ENCODE assay signal across 18 cellular contexts in the genomic region with DNA sequence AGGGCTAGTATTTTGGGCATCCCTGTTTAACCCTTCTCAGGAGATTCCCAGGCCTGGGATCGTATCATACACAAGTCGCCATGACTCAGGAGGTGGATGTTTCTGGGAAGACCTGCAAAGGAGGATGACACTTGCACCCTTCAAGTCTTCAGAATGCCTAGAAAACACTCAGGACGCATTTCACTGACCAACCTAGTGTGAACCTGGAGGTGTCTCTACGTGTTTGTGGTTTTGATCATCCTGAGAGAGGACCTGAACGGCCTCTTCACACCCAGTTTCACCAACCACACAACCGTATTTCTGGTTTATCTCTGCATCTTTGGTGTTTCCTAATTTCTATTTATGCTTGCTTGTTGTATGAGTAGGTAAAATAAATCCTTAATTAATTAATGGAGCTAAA. TPM values are rescaled to one million over a fixed set of nuclear protein-coding genes. Genes with fewer than 3 reads are reported as not detected.
A peak's percentile ranks its signal among the peaks of the same experiment; 100 is the strongest.
DNase-seq lines count a peak whose midpoint lies in the region; TF ChIP-seq lines count a peak whose summit lies in the region.
"Had no signal": no experiment of that assay in that cellular context is flagged by ENCODE, and none has a peak within 500 bp of the region (broad histone marks: within the 10 kb centered on the region; RNA-seq: fewer than 3 reads in every experiment).

No MANE protein-coding gene starts in this region.

- no peaks in the 10 kb centered on the region for H3K9me3 ChIP-seq in SU-DHL-6 (ENCODE audit: insufficient read depth, low read length)
- no peaks in the 10 kb centered on the region for H3K9me3 ChIP-seq in BE2C
- H3K9me3 ChIP-seq in left ventricle myocardium inferior (replicated peaks): no peaks in the 10 kb centered on the region

- H3K9me3 Mint-ChIP-seq in immature natural killer cell: no peaks in the 10 kb centered on the region
- H3K9me3 Mint-ChIP-seq: mesothelial cell of epicardium, nephron, WTC11 had no signal

- peaks cover 3% of the 10 kb centered on the region; the same call in 1 of the 2 replicates for H4K20me1 ChIP-seq in SU-DHL-6 (ENCODE audit: low read depth, low read length)

- H3K4me2 ChIP-seq in SU-DHL-6 (ENCODE audit: low read depth, low read length, poor library complexity, severe bottlenecking): peak overlapping the region; percentile 27

- peak overlapping the region in 5 of 6 donors; percentile 70 to 87 (median 85) for H3K27ac Mint-ChIP-seq in immature natural killer cell
- H3K27ac Mint-ChIP-seq: mesothelial cell of epicardium, nephron, WTC11 had no signal

- H3K9ac ChIP-seq in SU-DHL-6 (ENCODE audit: low read length): no peak overlapping the region
- H3K9ac ChIP-seq: GM23248 had no signal

- H3K36me3 Mint-ChIP-seq in immature natural killer cell: peaks cover 3 to 7% (median 4%) of the 10 kb centered on the region in 3 donors
- H3K36me3 Mint-ChIP-seq: mesothelial cell of epicardium had no signal

- no peaks in the 10 kb centered on the region for H3K9me2 ChIP-seq in SU-DHL-6 (replicated peaks; ENCODE audit: insufficient read depth, low read length)

- in situ Hi-C loops in GM13976 (cut with MboI; ENCODE audit: low sequenced_read_pairs, unreplicated experiment): no loop called here

- no peak overlapping the region for H3K27ac ChIP-seq in SU-DHL-6 (ENCODE audit: low read depth, low read length)
- no peak overlapping the region for H3K27ac ChIP-seq in left ventricle myocardium inferior (replicated peaks)
- H3K27ac ChIP-seq: GM23248 had no signal

- H3F3A ChIP-seq in SU-DHL-6 (ENCODE audit: insufficient read depth): peaks cover 14% of the 10 kb centered on the region; the same call in 1 of the 2 replicates

- peaks cover 4% of the 10 kb centered on the region; the same call in 1 of the 2 replicates for H3K4me1 ChIP-seq in BE2C
- peaks cover 25% of the 10 kb centered on the region for H3K4me1 ChIP-seq in left ventricle myocardium inferior

- H3K79me2 ChIP-seq in SU-DHL-6 (ENCODE audit: insufficient read depth, low read length): peaks cover 22% of the 10 kb centered on the region

- H3K4me1 Mint-ChIP-seq in immature natural killer cell: peaks cover 39% of the 10 kb centered on the region in 2 donors

- H3K4me3 ChIP-seq in GM08714 (ENCODE audit: low read length) (peak overlapping the region; percentile 15), SU-DHL-6 (ENCODE audit: insufficient read depth, low read length, poor library complexity, severe bottlenecking) (no peak overlapping the region), BE2C (ENCODE audit: low read depth, low read length) (no peak overlapping the region), left ventricle myocardium inferior (no peak overlapping the region)
- H3K4me3 ChIP-seq: GM23248 had no signal

- H2AFZ ChIP-seq in SU-DHL-6 (ENCODE audit: low read depth, low read length, severe bottlenecking): no peak overlapping the region
- H2AFZ ChIP-seq: GM23248 had no signal

- H3K4me3 Mint-ChIP-seq in immature natural killer cell: peak overlapping the region in 3 of 5 donors; percentile 30 to 57 (median 34)
- H3K4me3 Mint-ChIP-seq: mesothelial cell of epicardium, nephron, WTC11 had no signal

- intact Hi-C loops in left ventricle myocardium inferior (cut with micrococcal nuclease): no loop called here

- H3K36me3 ChIP-seq in SU-DHL-6 (ENCODE audit: low read length) (peaks cover 9% of the 10 kb centered on the region), BE2C (peaks cover 8% of the 10 kb centered on the region), left ventricle myocardium inferior (peaks cover 8% of the 10 kb centered on the region)

- DNase-seq in GM13976 (ENCODE audit: low spot score): peak; percentile 36
- DNase-seq in immature natural killer cell: peak; percentile 57 to 64 (median 61)
- no peak for DNase-seq in BE2C
- DNase-seq in NCI-H774 (lab: John Stamatoyannopoulos, UW): no peak
- no peak for DNase-seq in left ventricle myocardium inferior
- DNase-seq: activated effector memory CD4-positive, alpha-beta T cell treated with anti-CD3 and anti-CD28 coated beads, Interleukin-2, amount 50 U/mL, for 16 hours; GM23248; NCI-H1694; PC-3 had no signal

- H3K27me3 ChIP-seq in SU-DHL-6 (ENCODE audit: low read length): no peaks in the 10 kb centered on the region
- no peaks in the 10 kb centered on the region for H3K27me3 ChIP-seq in BE2C
- H3K27me3 ChIP-seq in left ventricle myocardium inferior (ENCODE audit: low read depth): no peaks in the 10 kb centered on the region

- TF ChIP-seq CTCF in GM13976 (IDR thresholded peaks at IDR 0.05; ENCODE audit: borderline replicate concordance, control extremely low read depth, extremely low read depth, insufficient read depth, missing control alignments) (no peak), SU-DHL-6 (IDR thresholded peaks at IDR 0.05; ENCODE audit: insufficient read depth, low read length, poor library complexity, severe bottlenecking) (no peak), BE2C (IDR thresholded peaks at IDR 0.05; ENCODE audit: low read depth, low read length) (no peak), left ventricle myocardium inferior (IDR thresholded peaks at IDR 0.05; ENCODE audit: borderline replicate concordance) (no peak)

- peaks cover 4 to 9% (median 4%) of the 10 kb centered on the region in 3 donors for H3K27me3 Mint-ChIP-seq in immature natural killer cell (ENCODE audit: low read depth in 3 of 3)

RNA-seq across cellular contexts. Expression of a gene that starts 2.8 kb away (rescaled TPM):
- polyA plus RNA-seq in immature natural killer cell: 100 to 1,000 TPM in 2 of 3 donors, 10 to 100 TPM in 1; 85.9 to 141 (median 115) TPM
- polyA plus RNA-seq in BE2C (2012; ENCODE audit: insufficient read depth, insufficient read length, low read depth): 102 TPM
- total RNA-seq in left ventricle myocardium inferior: 69.9 TPM

RNA-seq across cellular contexts. Expression of a gene that starts 6.3 kb away (rescaled TPM):
- 1 to 10 TPM in 1 of 3 donors, under 1 TPM in 1, not detected in 1; 0.45 to 1.2 TPM for polyA plus RNA-seq in immature natural killer cell
- polyA plus RNA-seq in BE2C (2012; ENCODE audit: insufficient read depth, insufficient read length, low read depth): not detected
- not detected for total RNA-seq in left ventricle myocardium inferior
- total RNA-seq: GM23248, mesothelial cell of epicardium, PC-3, WTC11 had no signal
- polyA plus RNA-seq: fibroblast of lung, GM23248 had no signal

RNA-seq across cellular contexts. Expression of a gene that starts 28.0 kb away (rescaled TPM):
- polyA plus RNA-seq in immature natural killer cell: not detected
- 0.96 TPM for polyA plus RNA-seq in BE2C (2012; ENCODE audit: insufficient read depth, insufficient read length, low read depth)
- not detected for total RNA-seq in left ventricle myocardium inferior
- total RNA-seq: activated CD8-positive, alpha-beta memory T cell treated with anti-CD3 and anti-CD28 coated beads for 36 hours; fibroblast of lung; GM23248; mesothelial cell of epicardium; PC-3; sciatic nerve; WTC11 had no signal
- polyA plus RNA-seq: fibroblast of lung, GM23248, thymus had no signal

Comparison
In these comparisons a context has a peak if more than half of its experiments do, and no peak if none do; other contexts are left out.
1. DNase-seq: peak in GM13976 (single experiment) and immature natural killer cell (3 of 3); none in BE2C (single experiment), NCI-H774 (single experiment) and left ventricle myocardium inferior (single experiment).